Comparison of ENCODE assay signal across 9 cellular contexts in genomic region chr16:4371481-4372314, GRCh38. TPM values are rescaled to one million over a fixed set of nuclear protein-coding genes. Genes with fewer than 3 reads are reported as not detected.
DNase-seq lines count a peak whose midpoint lies in the region; ATAC-seq and TF ChIP-seq lines count a peak whose summit lies in the region.
"Had no signal": no experiment of that assay in that cellular context is flagged by ENCODE, and none has a peak within 500 bp of the region (broad histone marks: within the 10 kb centered on the region; RNA-seq: fewer than 3 reads in every experiment).

TSS of gene VASN (plus strand) at chr16:4371848. CDS start at chr16:4380878, 9,030 bp downstream.

- TSS peak; percentile 86 for BruUV-seq in Panc1 (replicated peaks; lab: Mats Ljungman, UMichigan)

- H3K4me3 ChIP-seq in BLaER1 (peak within 1 kb of the TSS; percentile 76), Panc1 (ENCODE audit: low read depth in 2 of 2, low read length in 2 of 2) (peak within 1 kb of the TSS; percentile 79 to 80), fibroblast of the aortic adventitia (ENCODE audit: low read depth, low read length) (peak within 1 kb of the TSS; percentile 97)

- POLR2A ChIA-PET in Panc1 (lab: Charles Lee): no interaction called here

- peaks cover 66% of the 10 kb centered on the region for H3K4me1 Mint-ChIP-seq in nephron progenitor cell

- ATAC-seq in GM21529 (IDR thresholded peaks at IDR 0.05; ENCODE audit: unreplicated experiment): peak; percentile 76
- ATAC-seq in Panc1: peak; percentile 69
- peak; percentile 82 for ATAC-seq in stimulated activated naive CD8-positive, alpha-beta T cell treated with anti-CD3 and anti-CD28 coated beads, Interleukin-15, Interleukin-2, amounts not matched to agents 100 U/mL and 50 U/mL, for 24 hours
- ATAC-seq in GM19328 (IDR thresholded peaks at IDR 0.05; ENCODE audit: unreplicated experiment): no peak

- intact Hi-C loops in Panc1 (cut with micrococcal nuclease; ENCODE audit: unreplicated experiment): no loop called here

- in situ Hi-C loops in Panc1 (cut with HindIII; ENCODE audit: low pct_unique_long_range_greater_than_20kb, low sequenced_read_pairs): no loop called here

- no peak for DNase-seq in Panc1 (ENCODE audit: low read depth, low spot score)
- DNase-seq in activated effector memory CD4-positive, alpha-beta T cell treated with Interleukin-2 at 50 U/mL for 16 hours: peak; percentile 60
- peak; percentile 80 for DNase-seq in fibroblast of the aortic adventitia (ENCODE audit: low read depth)
- DNase-seq in nephron progenitor cell: peak; percentile 91
- DNase-seq in stimulated activated naive CD8-positive, alpha-beta T cell treated with anti-CD3 and anti-CD28 coated beads, Interleukin-15, Interleukin-2, amounts not matched to agents 100 U/mL and 50 U/mL, for 24 hours: peak; percentile 78

- no peaks in the 10 kb centered on the region for H3K36me3 Mint-ChIP-seq in nephron progenitor cell (ENCODE audit: low read depth)

- H3K27me3 ChIP-seq in BLaER1 (no peaks in the 10 kb centered on the region), Panc1 (ENCODE audit: control insufficient read depth, insufficient read depth, low read length) (no peaks in the 10 kb centered on the region)

- peak within 1 kb of the TSS; percentile 78 for H3K9ac ChIP-seq in BLaER1

- peaks cover 100% of the 10 kb centered on the region for H4K20me1 ChIP-seq in BLaER1

- H3K4me1 ChIP-seq in BLaER1 (peaks cover 61% of the 10 kb centered on the region), Panc1 (ENCODE audit: control insufficient read depth, insufficient read depth, low read length) (peaks cover 57% of the 10 kb centered on the region)

- H3K27ac Mint-ChIP-seq in nephron progenitor cell: peak within 1 kb of the TSS; percentile 51

- H3K4me3 Mint-ChIP-seq in nephron progenitor cell: peak within 1 kb of the TSS; percentile 90

- H3K9me3 Mint-ChIP-seq in nephron progenitor cell: no peaks in the 10 kb centered on the region

- peak within 1 kb of the TSS; percentile 62 for H3K27ac ChIP-seq in BLaER1
- peak within 1 kb of the TSS; percentile 83 for H3K27ac ChIP-seq in Panc1 (ENCODE audit: low read length)
- H3K27ac ChIP-seq: HL-60 had no signal

- peak within 1 kb of the TSS; percentile 100 for H3K4me2 ChIP-seq in BLaER1

- H3K27me3 Mint-ChIP-seq in nephron progenitor cell (ENCODE audit: low read depth, poor library complexity): no peaks in the 10 kb centered on the region

- CTCF ChIA-PET in Panc1 (lab: Charles Lee): interaction anchor here (0.6 kb wide), 1 partner anchor 112 kb away, joined by 3 read pairs; no protein-coding TSS in a partner anchor

- TF ChIP-seq CTCF in Panc1 (IDR thresholded peaks at IDR 0.05) (no peak), fibroblast of the aortic adventitia (IDR thresholded peaks at IDR 0.05; ENCODE audit: insufficient read depth, low read length) (no peak), nephron progenitor cell (IDR thresholded peaks at IDR 0.05) (no peak)

- H3K36me3 ChIP-seq in BLaER1: peaks cover 40% of the 10 kb centered on the region
- H3K36me3 ChIP-seq in Panc1 (ENCODE audit: control insufficient read depth, insufficient read depth, low read length): no peaks in the 10 kb centered on the region

- H3K9me3 ChIP-seq in BLaER1 (no peaks in the 10 kb centered on the region), Panc1 (ENCODE audit: control insufficient read depth, insufficient read depth, low read depth, low read length) (no peaks in the 10 kb centered on the region)

RNA-seq across cellular contexts. Expression of gene VASN, which starts in this region (rescaled TPM):
- total RNA-seq in Panc1 (2021; ENCODE audit: unreplicated experiment) (33.5 TPM), fibroblast of the aortic adventitia (ENCODE audit: low replicate concordance) (130 and 136 TPM in 2 replicates)
- polyA plus RNA-seq in Panc1 (2012; ENCODE audit: insufficient read length): 34.7 TPM
